16 cellular contexts compared by ENCODE assay signal in the genomic region with DNA sequence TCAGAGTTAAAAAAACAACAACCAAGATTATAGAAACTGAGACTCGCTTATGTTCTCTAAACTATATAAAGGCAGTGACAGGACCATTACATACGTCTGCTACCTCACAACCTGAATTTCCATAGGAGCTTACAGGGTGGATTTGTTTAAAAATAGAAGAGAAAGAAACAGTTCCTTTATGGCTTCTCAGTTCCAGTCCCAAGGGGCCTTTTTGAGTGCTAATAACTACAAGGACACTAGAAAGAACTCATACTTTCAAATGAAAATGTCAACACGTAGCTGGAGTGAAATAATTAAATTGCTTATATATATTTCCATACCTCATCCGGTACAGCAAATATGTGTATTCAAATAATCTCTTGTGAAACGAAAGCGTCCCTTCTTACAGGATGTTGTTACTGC. TPM values are rescaled to one million over a fixed set of nuclear protein-coding genes. Genes with fewer than 3 reads are reported as not detected.
A peak's percentile ranks its signal among the peaks of the same experiment; 100 is the strongest.
DNase-seq lines count a peak whose midpoint lies in the region; ATAC-seq, FAIRE-seq and TF ChIP-seq lines count a peak whose summit lies in the region.
"Had no signal": no experiment of that assay in that cellular context is flagged by ENCODE, and none has a peak within 500 bp of the region (broad histone marks: within the 10 kb centered on the region; RNA-seq: fewer than 3 reads in every experiment).

No MANE protein-coding gene starts in this region.

- H3K9me3 ChIP-seq in kidney (ENCODE audit: control insufficient read depth in 1 of 2, low read length in 2 of 2) (no peaks in the 10 kb centered on the region), endodermal cell (ENCODE audit: control insufficient read depth, low read length) (no peaks in the 10 kb centered on the region)
- H3K9me3 ChIP-seq: psoas muscle, upper lobe of left lung had no signal

- H3K9ac ChIP-seq in kidney (ENCODE audit: low read length in 2 of 2) = no peak overlapping the region
- H3K9ac ChIP-seq in endodermal cell (ENCODE audit: extremely low read depth, low read length, poor library complexity, severe bottlenecking) = no peak overlapping the region

- no peak overlapping the region for H3K27ac Mint-ChIP-seq in stimulated activated memory B cell treated with anti-CD40 and anti-IgM and Interleukin-4, amounts not matched to agents 10 μg/mL and 1 μg/mL and 100 μg/mL, for 72 hours
- H3K27ac Mint-ChIP-seq in endodermal cell = no peak overlapping the region
- H3K27ac Mint-ChIP-seq: activated naive CD8-positive, alpha-beta T cell treated with anti-CD3 and anti-CD28 coated beads, Interleukin-2, amount 50 U/mL, for 24 hours; effector memory CD8-positive, alpha-beta T cell; mesothelial cell of epicardium had no signal

- H3K4me1 ChIP-seq in kidney (ENCODE audit: control insufficient read depth in 1 of 2, insufficient read depth in 1 of 2, low read depth in 1 of 2, low read length in 2 of 2) (peaks cover 5 to 51% of the 10 kb centered on the region in 2 donors), endodermal cell (ENCODE audit: control insufficient read depth, insufficient read depth, low read length) (no peaks in the 10 kb centered on the region)
- H3K4me1 ChIP-seq: psoas muscle had no signal

- peak overlapping the region; percentile 32 to 64 for H3K27ac ChIP-seq in kidney (ENCODE audit: low read depth in 2 of 2, low read length in 2 of 2)
- H3K27ac ChIP-seq in endodermal cell (ENCODE audit: low read depth, low read length) = no peak overlapping the region
- H3K27ac ChIP-seq: psoas muscle, SK-N-MC had no signal

- H3K27me3 Mint-ChIP-seq in stimulated activated memory B cell treated with anti-CD40 and anti-IgM and Interleukin-4, amounts not matched to agents 10 μg/mL and 1 μg/mL and 100 μg/mL, for 72 hours = peaks cover 10% of the 10 kb centered on the region
- no peaks in the 10 kb centered on the region for H3K27me3 Mint-ChIP-seq in endodermal cell (ENCODE audit: insufficient read depth)

- H3K36me3 Mint-ChIP-seq in stimulated activated memory B cell treated with anti-CD40 and anti-IgM and Interleukin-4, amounts not matched to agents 10 μg/mL and 1 μg/mL and 100 μg/mL, for 72 hours = no peaks in the 10 kb centered on the region
- H3K36me3 Mint-ChIP-seq in endodermal cell (ENCODE audit: low read depth) = peaks cover 24% of the 10 kb centered on the region

- H3K36me3 ChIP-seq in kidney (ENCODE audit: control insufficient read depth in 1 of 2, insufficient read depth in 2 of 2, low read length in 2 of 2) (peaks cover 0 to 2% of the 10 kb centered on the region in 2 donors), endodermal cell (ENCODE audit: control insufficient read depth, insufficient read depth, low read length) (peaks cover 83% of the 10 kb centered on the region)
- H3K36me3 ChIP-seq: upper lobe of left lung had no signal

- 88 to 100% methylated on average over 1 to 4 of the region's 6 CpGs for WGBS in endodermal cell (ENCODE audit: insufficient coverage in 1 of 2, insufficient read length in 1 of 2), 2 experiments

- no peak overlapping the region for H3K4me3 Mint-ChIP-seq in stimulated activated memory B cell treated with anti-CD40 and anti-IgM and Interleukin-4, amounts not matched to agents 10 μg/mL and 1 μg/mL and 100 μg/mL, for 72 hours
- H3K4me3 Mint-ChIP-seq in endodermal cell = no peak overlapping the region
- H3K4me3 Mint-ChIP-seq: activated naive CD8-positive, alpha-beta T cell treated with anti-CD3 and anti-CD28 coated beads, Interleukin-2, amount 50 U/mL, for 24 hours; effector memory CD8-positive, alpha-beta T cell; mesothelial cell of epicardium had no signal

- TF ChIP-seq CTCF in kidney (IDR thresholded peaks at IDR 0.05; ENCODE audit: borderline replicate concordance, extremely low read depth, insufficient read depth) (no peak), endodermal cell (conservative IDR thresholded peaks at IDR 0.05) (no peak)

- DNase-seq in kidney (no peak), GDM1 (lab: John Stamatoyannopoulos, UW) (no peak), endodermal cell (no peak)
- DNase-seq: activated CD4-positive, alpha-beta T cell treated with anti-CD3 and anti-CD28 coated beads, Interleukin-2, amount 50 U/mL, for 48 hours; activated naive CD8-positive, alpha-beta T cell treated with anti-CD3 and anti-CD28 coated beads, Interleukin-2, amount 50 U/mL, for 24 hours; effector memory CD8-positive, alpha-beta T cell; NCI-H510A; psoas muscle; upper lobe of left lung had no signal

- no peaks in the 10 kb centered on the region for H3K4me1 Mint-ChIP-seq in stimulated activated memory B cell treated with anti-CD40 and anti-IgM and Interleukin-4, amounts not matched to agents 10 μg/mL and 1 μg/mL and 100 μg/mL, for 72 hours
- H3K4me1 Mint-ChIP-seq in endodermal cell = peaks cover 23% of the 10 kb centered on the region
- H3K4me1 Mint-ChIP-seq: activated naive CD8-positive, alpha-beta T cell treated with anti-CD3 and anti-CD28 coated beads, Interleukin-2, amount 50 U/mL, for 24 hours had no signal

- no peaks in the 10 kb centered on the region for H3K27me3 ChIP-seq in endodermal cell (ENCODE audit: control insufficient read depth, insufficient read depth, low read length, poor library complexity, severe bottlenecking)
- H3K27me3 ChIP-seq: upper lobe of left lung had no signal

- no peak for FAIRE-seq in kidney (lab: Jason Lieb, UNC)
- FAIRE-seq: K562 had no signal

- H3K9me3 Mint-ChIP-seq in stimulated activated memory B cell treated with anti-CD40 and anti-IgM and Interleukin-4, amounts not matched to agents 10 μg/mL and 1 μg/mL and 100 μg/mL, for 72 hours = no peaks in the 10 kb centered on the region
- H3K9me3 Mint-ChIP-seq in endodermal cell = no peaks in the 10 kb centered on the region
- H3K9me3 Mint-ChIP-seq: activated naive CD8-positive, alpha-beta T cell treated with anti-CD3 and anti-CD28 coated beads, Interleukin-2, amount 50 U/mL, for 24 hours; effector memory CD8-positive, alpha-beta T cell had no signal

- intact Hi-C loops in kidney (cut with DNase I) = no loop called here

- peak; percentile 53 for ATAC-seq in GM18873 (IDR thresholded peaks at IDR 0.05; ENCODE audit: low FRiP score, unreplicated experiment)
- peak; percentile 66 for ATAC-seq in GM21619 (IDR thresholded peaks at IDR 0.05; ENCODE audit: unreplicated experiment)
- peak; percentile 79 for ATAC-seq in HG03066 (IDR thresholded peaks at IDR 0.05; ENCODE audit: low read depth, unreplicated experiment)
- ATAC-seq in stimulated activated memory B cell treated with anti-CD40 and anti-IgM and Interleukin-4, amounts not matched to agents 10 μg/mL and 1 μg/mL and 100 μg/mL, for 72 hours = no peak
- ATAC-seq: activated naive CD8-positive, alpha-beta T cell treated with anti-CD3 and anti-CD28 coated beads, Interleukin-2, amount 50 U/mL, for 24 hours; effector memory CD8-positive, alpha-beta T cell; K562; psoas muscle had no signal

- peak overlapping the region in 1 of 2 donors; percentile 13 for H3K4me3 ChIP-seq in kidney (ENCODE audit: low read length in 2 of 2)
- H3K4me3 ChIP-seq in endodermal cell (ENCODE audit: low read length) = no peak overlapping the region
- H3K4me3 ChIP-seq: K562, psoas muscle, SK-N-MC, upper lobe of left lung had no signal

RNA-seq across cellular contexts. Expression of gene TSPAN12, which starts 19.7 kb away (rescaled TPM):
- total RNA-seq in kidney = 76.5 TPM
- 44.2 TPM for polyA plus RNA-seq in kidney (ENCODE audit: insufficient read depth, low read depth, low replicate concordance)
- 10 to 100 TPM; 35.6 to 50.3 TPM for total RNA-seq in endodermal cell
- 23.5 TPM for polyA plus RNA-seq in endodermal cell (2013, experiment 1 of 2)
- 29.6 TPM for polyA plus RNA-seq in endodermal cell (2013, experiment 2 of 2)
